In genomic region chr4:32624943-32625603, GRCh38 we compare ENCODE assay signal across 20 cellular contexts.
DNase-seq lines count a peak whose midpoint lies in the region; ATAC-seq and TF ChIP-seq lines count a peak whose summit lies in the region.
"Had no signal": no experiment of that assay in that cellular context is flagged by ENCODE, and none has a peak within 500 bp of the region (broad histone marks: within the 10 kb centered on the region; RNA-seq: fewer than 3 reads in every experiment).

No MANE protein-coding gene starts in this region.

- H3K27me3 Mint-ChIP-seq in activated T-cell treated with anti-CD3 and anti-CD28 coated beads, Interleukin-2, amount 50 U/mL, for 4 hours (ENCODE audit: low read depth): no peaks in the 10 kb centered on the region
- H3K27me3 Mint-ChIP-seq: B cell; CD4-positive, alpha-beta memory T cell had no signal

- TF ChIP-seq CTCF in choroid plexus epithelial cell (conservative IDR thresholded peaks at IDR 0.05; ENCODE audit: low read depth, low read length) (no peak), foreskin fibroblast (IDR thresholded peaks at IDR 0.05; ENCODE audit: low read depth, low read length) (no peak)

- peak; percentile 14 for DNase-seq in NCI-H226
- peak; percentile 22 for DNase-seq in choroid plexus epithelial cell (ENCODE audit: low read depth)
- peak; percentile 0 to 6 for DNase-seq in foreskin fibroblast
- DNase-seq in renal cortical epithelial cell (ENCODE audit: low read depth): peak; percentile 9
- no peak for DNase-seq in activated T-cell treated with anti-CD3 and anti-CD28 coated beads, Interleukin-2, amount 50 U/mL, for 4 hours
- no peak for DNase-seq in AG20443 (ENCODE audit: low spot score)
- no peak for DNase-seq in kidney glomerular epithelial cell (lab: John Stamatoyannopoulos, UW)
- DNase-seq: ACHN; CD4-positive, alpha-beta memory T cell; DMS79 treated with DMSO at 0.1 percent for 48 hours; GDM1; HFFc6; MG63; NCI-H1105; NCI-H1930; NCI-H2171 treated with DMSO at 0.1 percent for 48 hours; NCI-H510A treated with DMSO at 0.1 percent for 48 hours; SHP77 treated with DMSO at 0.1 percent for 48 hours had no signal

- H3K4me3 ChIP-seq in choroid plexus epithelial cell (ENCODE audit: low read depth, low read length): no peak overlapping the region
- no peak overlapping the region for H3K4me3 ChIP-seq in foreskin fibroblast (ENCODE audit: low read depth in 1 of 2, low read length in 2 of 2)
- H3K4me3 ChIP-seq: MG63 had no signal

- no peak overlapping the region for H3K4me3 Mint-ChIP-seq in activated T-cell treated with anti-CD3 and anti-CD28 coated beads, Interleukin-2, amount 50 U/mL, for 4 hours
- H3K4me3 Mint-ChIP-seq: B cell; CD4-positive, alpha-beta memory T cell; HFFc6 had no signal

- H3K9me3 Mint-ChIP-seq in activated T-cell treated with anti-CD3 and anti-CD28 coated beads, Interleukin-2, amount 50 U/mL, for 4 hours: peaks cover 6% of the 10 kb centered on the region

- H3K4me1 Mint-ChIP-seq in activated T-cell treated with anti-CD3 and anti-CD28 coated beads, Interleukin-2, amount 50 U/mL, for 4 hours (ENCODE audit: low read depth): no peaks in the 10 kb centered on the region
- H3K4me1 Mint-ChIP-seq: B cell; CD4-positive, alpha-beta memory T cell had no signal

- H3K36me3 Mint-ChIP-seq in activated T-cell treated with anti-CD3 and anti-CD28 coated beads, Interleukin-2, amount 50 U/mL, for 4 hours (ENCODE audit: insufficient read depth): no peaks in the 10 kb centered on the region
- H3K36me3 Mint-ChIP-seq: CD4-positive, alpha-beta memory T cell had no signal

- ATAC-seq in activated T-cell treated with anti-CD3 and anti-CD28 coated beads, Interleukin-2, amount 50 U/mL, for 4 hours: no peak
- ATAC-seq in HG03159 (IDR thresholded peaks at IDR 0.05; ENCODE audit: unreplicated experiment): no peak

Comparison
In these comparisons a context has a peak if more than half of its experiments do, and no peak if none do; other contexts are left out.
1. DNase-seq: peak in NCI-H226 (single experiment), choroid plexus epithelial cell (single experiment), foreskin fibroblast (2 of 2) and renal cortical epithelial cell (single experiment); none in activated T-cell treated with anti-CD3 and anti-CD28 coated beads, Interleukin-2, amount 50 U/mL, for 4 hours (single experiment), AG20443 (single experiment) and kidney glomerular epithelial cell (single experiment).